ENCODE assay signal across 25 cellular contexts in genomic region chr2:220432645-220433044, GRCh38.
A peak's percentile ranks its signal among the peaks of the same experiment; 100 is the strongest.
DNase-seq lines count a peak whose midpoint lies in the region; ATAC-seq and TF ChIP-seq lines count a peak whose summit lies in the region.
"Had no signal": no experiment of that assay in that cellular context is flagged by ENCODE, and none has a peak within 500 bp of the region (broad histone marks: within the 10 kb centered on the region; RNA-seq: fewer than 3 reads in every experiment).

No MANE protein-coding gene starts in this region.

- H3K4me1 ChIP-seq in IMR-90 (ENCODE audit: control insufficient read depth, insufficient read depth, low read length) (peaks cover 5% of the 10 kb centered on the region), osteoblast (ENCODE audit: insufficient read depth, low read length) (no peaks in the 10 kb centered on the region)
- H3K4me1 ChIP-seq: colonic mucosa, foreskin keratinocyte, prostate gland, stomach, tibial artery had no signal

- H3K9ac ChIP-seq in IMR-90 (ENCODE audit: low read depth, low read length) = no peak overlapping the region
- H3K9ac ChIP-seq: GM23248 had no signal

- POLR2A ChIA-PET in IMR-90 (lab: Charles Lee; ENCODE audit: unreplicated experiment) = no interaction called here

- H3K9me1 ChIP-seq in IMR-90 (ENCODE audit: insufficient read depth, low read length) = no peaks in the 10 kb centered on the region

- H3K14ac ChIP-seq in IMR-90 (replicated peaks; ENCODE audit: low read depth, low read length) = no peak overlapping the region

- H3K27me3 ChIP-seq in IMR-90 (ENCODE audit: control insufficient read depth, insufficient read depth, low read length) (no peaks in the 10 kb centered on the region), osteoblast (ENCODE audit: insufficient read depth, low read length) (no peaks in the 10 kb centered on the region)
- H3K27me3 ChIP-seq: colonic mucosa, foreskin keratinocyte, hepatocyte, stomach, tibial artery had no signal

- H3K36me3 ChIP-seq in IMR-90 (ENCODE audit: control insufficient read depth, insufficient read depth, low read length) (no peaks in the 10 kb centered on the region), osteoblast (ENCODE audit: insufficient read depth, low read length) (no peaks in the 10 kb centered on the region)
- H3K36me3 ChIP-seq: colonic mucosa, prostate gland, stomach, tibial artery had no signal

- DNase-seq in IMR-90 (no peak), osteoblast (ENCODE audit: insufficient read length, low spot score, missing footprints) (no peak), NCI-H345 (lab: John Stamatoyannopoulos, UW) (no peak)
- DNase-seq in activated CD4-positive, alpha-beta T cell treated with anti-CD3 and anti-CD28 coated beads, Interleukin-2, amount 50 U/mL, for 4 hours = no peak
- DNase-seq: activated CD4-positive, alpha-beta T cell treated with anti-CD3 and anti-CD28 coated beads, Interleukin-2, amount 10 ng/mL, durations not matched to agents 7 days and 5 days; activated CD8-positive, alpha-beta memory T cell treated with anti-CD3 and anti-CD28 coated beads, Interleukin-2, amount 10 ng/mL, durations not matched to agents 7 days and 5 days; activated naive CD4-positive, alpha-beta T cell treated with anti-CD3 and anti-CD28 coated beads, Interleukin-2, amount 50 U/mL, for 16 hours; colonic mucosa; DND-41; effector memory CD8-positive, alpha-beta T cell; foreskin keratinocyte; GM23248; mesenchymal stem cell; NCI-H1436 treated with DMSO at 0.1 percent for 48 hours; stimulated activated CD4-positive, alpha-beta T cell treated with anti-CD3 and anti-CD28 coated beads, Interleukin-15, amount 100 ng/mL, for 24 hours; stomach; tibial artery had no signal

- TF ChIP-seq CTCF in IMR-90 (conservative IDR thresholded peaks at IDR 0.05; ENCODE audit: low read depth, low read length) (no peak), osteoblast (IDR thresholded peaks at IDR 0.05; ENCODE audit: extremely low read depth, low read depth, low read length) (no peak)

- intact Hi-C loops in IMR-90 (cut with micrococcal nuclease) = no loop called here

- no peak overlapping the region for H2BK15ac ChIP-seq in IMR-90 (ENCODE audit: low read depth, low read length)

- no peak overlapping the region for H4K5ac ChIP-seq in IMR-90 (ENCODE audit: low read depth, low read length)

- H4K8ac ChIP-seq in IMR-90 (ENCODE audit: low read depth in 2 of 2, low read length in 2 of 2) = no peak overlapping the region

- no peak overlapping the region for H3K4me2 ChIP-seq in IMR-90 (ENCODE audit: low read depth, low read length)
- no peak overlapping the region for H3K4me2 ChIP-seq in osteoblast (ENCODE audit: insufficient read depth, low read length)
- H3K4me2 ChIP-seq: hepatocyte had no signal

- no TSS peak for BruUV-seq in IMR-90 (replicated peaks; lab: Mats Ljungman, UMichigan)

- H3K4ac ChIP-seq in IMR-90 (ENCODE audit: low read depth, low read length) = no peak overlapping the region; the same call in 1 of the 2 replicates

- H3K79me2 ChIP-seq in osteoblast (ENCODE audit: insufficient read depth, low read length) = no peaks in the 10 kb centered on the region
- H3K79me2 ChIP-seq: hepatocyte had no signal

- no peak overlapping the region for H2AK5ac ChIP-seq in IMR-90 (ENCODE audit: low read depth, low read length)

- no peak overlapping the region for H2AFZ ChIP-seq in IMR-90 (replicated peaks; ENCODE audit: low read length, poor library complexity)
- no peak overlapping the region for H2AFZ ChIP-seq in osteoblast (ENCODE audit: low read length)
- H2AFZ ChIP-seq: GM23248, hepatocyte had no signal

- in situ Hi-C loops in IMR-90 (cut with MboI; ENCODE audit: low sequenced_read_pairs) = no loop called here

- H3K27ac ChIP-seq in IMR-90 (ENCODE audit: insufficient read depth, low read length) (no peak overlapping the region), osteoblast (ENCODE audit: low read depth, low read length) (no peak overlapping the region)
- H3K27ac ChIP-seq: C4-2B, colonic mucosa, foreskin keratinocyte, GM23248, hepatocyte, prostate gland, stomach, tibial artery had no signal

- CTCF ChIA-PET in IMR-90 (lab: Yijun Ruan, JAX) = no interaction called here

- peak overlapping the region; percentile 51; the same call in 1 of the 2 replicates for H2BK20ac ChIP-seq in IMR-90 (ENCODE audit: low read depth, low read length)

- no peak overlapping the region for H2AK9ac ChIP-seq in IMR-90 (replicated peaks; ENCODE audit: low read depth, low read length, poor library complexity)

- no peaks in the 10 kb centered on the region for H3K79me1 ChIP-seq in IMR-90 (ENCODE audit: low read depth in 1 of 2, low read length in 2 of 2)

- dilution Hi-C loops in IMR-90 (cut with HindIII; ENCODE audit: low sequenced_read_pairs, unreplicated experiment) = no loop called here

- TF ChIP-seq POLR2A in IMR-90 (IDR thresholded peaks at IDR 0.05; ENCODE audit: low read depth, low read length) = no peak

- H2BK5ac ChIP-seq in IMR-90 (ENCODE audit: low read depth, low read length, poor library complexity, severe bottlenecking) = no peak overlapping the region

- peak; percentile 58 for ATAC-seq in GM18858 (IDR thresholded peaks at IDR 0.05; ENCODE audit: unreplicated experiment)
- peak; percentile 93 for ATAC-seq in GM19351 (IDR thresholded peaks at IDR 0.05; ENCODE audit: unreplicated experiment)
- peak; percentile 87 for ATAC-seq in HG02870 (IDR thresholded peaks at IDR 0.05; ENCODE audit: unreplicated experiment)
- ATAC-seq in IMR-90 (ENCODE audit: low read depth) = no peak
- ATAC-seq in HG03439 (IDR thresholded peaks at IDR 0.05; ENCODE audit: unreplicated experiment) = no peak
- ATAC-seq: activated CD8-positive, alpha-beta memory T cell treated with anti-CD3 and anti-CD28 coated beads, Interleukin-2, amount 10 ng/mL, durations not matched to agents 7 days and 5 days; effector memory CD8-positive, alpha-beta T cell; esophagus mucosa; foreskin keratinocyte had no signal

- no peak overlapping the region; the same call in 1 of the 2 replicates for H4K91ac ChIP-seq in IMR-90 (ENCODE audit: insufficient read depth, low read depth, low read length)

- H3K4me3 ChIP-seq in IMR-90 (ENCODE audit: insufficient read depth, low read depth, low read length) (no peak overlapping the region), osteoblast (ENCODE audit: insufficient read depth, low read length) (no peak overlapping the region)
- H3K4me3 ChIP-seq: colonic mucosa, GM23248, hepatocyte, prostate gland, stomach, tibial artery had no signal

- WGBS in IMR-90 (ENCODE audit: extremely low coverage in 2 of 2, insufficient read length in 1 of 2), 2 experiments = no CpG with 5 or more reads among the region's 2 CpGs

- H4K20me1 ChIP-seq in IMR-90 (ENCODE audit: insufficient read depth, low read length) = no peaks in the 10 kb centered on the region
- no peaks in the 10 kb centered on the region for H4K20me1 ChIP-seq in osteoblast (ENCODE audit: insufficient read depth, low read length)

- no peak overlapping the region for H2BK120ac ChIP-seq in IMR-90 (ENCODE audit: low read depth, low read length)

- no peak overlapping the region for H3K18ac ChIP-seq in IMR-90 (ENCODE audit: low read depth, low read length)

- TF ChIP-seq RAD21 in IMR-90 (IDR thresholded peaks at IDR 0.05; ENCODE audit: low read length) = no peak

- no peak overlapping the region for H3K23ac ChIP-seq in IMR-90 (ENCODE audit: low read depth, low read length)

- H3K9me3 ChIP-seq in IMR-90 (ENCODE audit: control insufficient read depth, insufficient read depth, low read length) (no peaks in the 10 kb centered on the region), osteoblast (ENCODE audit: low read depth, low read length) (no peaks in the 10 kb centered on the region)
- H3K9me3 ChIP-seq: colonic mucosa, prostate gland, stomach, tibial artery had no signal

- H3K56ac ChIP-seq in IMR-90 (ENCODE audit: extremely low read depth, insufficient read depth, low read length) = no peak overlapping the region

TF ChIP-seq in IMR-90, 13 proteins besides CTCF, POLR2A, EP300 and RAD21:
- TF ChIP-seq, protein P1, sequence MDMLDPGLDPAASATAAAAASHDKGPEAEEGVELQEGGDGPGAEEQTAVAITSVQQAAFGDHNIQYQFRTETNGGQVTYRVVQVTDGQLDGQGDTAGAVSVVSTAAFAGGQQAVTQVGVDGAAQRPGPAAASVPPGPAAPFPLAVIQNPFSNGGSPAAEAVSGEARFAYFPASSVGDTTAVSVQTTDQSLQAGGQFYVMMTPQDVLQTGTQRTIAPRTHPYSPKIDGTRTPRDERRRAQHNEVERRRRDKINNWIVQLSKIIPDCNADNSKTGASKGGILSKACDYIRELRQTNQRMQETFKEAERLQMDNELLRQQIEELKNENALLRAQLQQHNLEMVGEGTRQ (IDR thresholded peaks at IDR 0.05; ENCODE audit: low read depth, low read length) = no peak
- TF ChIP-seq CEBPB (IDR thresholded peaks at IDR 0.05; ENCODE audit: low read depth, low read length) = no peak
- no peak for TF ChIP-seq CHD1 (IDR thresholded peaks at IDR 0.05; ENCODE audit: low read depth, low read length)
- TF ChIP-seq RCOR1 (IDR thresholded peaks at IDR 0.05; ENCODE audit: insufficient replicate concordance, low read length) = no peak
- TF ChIP-seq SMC3 (IDR thresholded peaks at IDR 0.05; ENCODE audit: low read depth, low read length) = no peak
- no peak for TF ChIP-seq NFE2L2 (IDR thresholded peaks at IDR 0.05; ENCODE audit: low read depth, low read length)

Comparison
In these comparisons a context has a peak if more than half of its experiments do, and no peak if none do; other contexts are left out.
1. ATAC-seq: peak in GM18858 (single experiment), GM19351 (single experiment) and HG02870 (single experiment); none in IMR-90 (single experiment) and HG03439 (single experiment).